17 cellular contexts compared by ENCODE assay signal in the genomic region with DNA sequence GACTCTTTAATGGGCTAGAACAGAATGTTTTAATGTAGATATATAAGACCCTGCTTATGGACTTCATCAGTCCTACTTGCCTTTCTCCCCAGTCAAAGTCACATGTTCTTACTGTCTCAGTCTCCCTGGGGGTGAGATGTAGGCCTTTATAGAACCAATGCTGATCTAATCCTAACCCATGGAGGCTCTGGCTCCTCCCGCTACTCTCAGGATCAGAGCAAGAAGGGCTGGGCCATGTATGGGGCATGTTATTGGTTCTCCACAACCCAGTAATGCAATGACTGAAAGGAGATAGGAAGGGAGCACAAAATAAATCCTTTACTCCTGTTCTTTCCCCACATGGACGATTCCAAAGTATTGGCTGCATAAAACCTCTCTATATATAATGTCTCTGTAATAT.
DNase-seq lines count a peak whose midpoint lies in the region; ATAC-seq, FAIRE-seq and TF ChIP-seq lines count a peak whose summit lies in the region.
"Had no signal": no experiment of that assay in that cellular context is flagged by ENCODE, and none has a peak within 500 bp of the region (broad histone marks: within the 10 kb centered on the region; RNA-seq: fewer than 3 reads in every experiment).

No MANE protein-coding gene starts in this region.

- ATAC-seq in HCT116 (peak; percentile 34; the same call in 1 of the 2 replicates), HG03280 (IDR thresholded peaks at IDR 0.05; ENCODE audit: unreplicated experiment) (no peak)
- ATAC-seq in activated CD4-positive, CD25-positive, alpha-beta regulatory T cell treated with anti-CD3 and anti-CD28 coated beads, Interleukin-2, amount 50 U/mL, for 24 hours, result no peak

- intact Hi-C loops in HCT116 (cut with micrococcal nuclease), result no loop called here

- no peak overlapping the region for H3K4me2 ChIP-seq in HCT116 (ENCODE audit: low read length)

- no peaks in the 10 kb centered on the region for H3K36me3 ChIP-seq in HCT116 (ENCODE audit: control insufficient read depth in 1 of 2, insufficient read depth in 2 of 2, low read length in 2 of 2)
- H3K36me3 ChIP-seq: HAP-1 had no signal

- H3K4me3 ChIP-seq in HCT116 (replicated peaks in 1 of 2; ENCODE audit: low read depth in 1 of 2, low read length in 2 of 2), result no peak overlapping the region
- H3K4me3 ChIP-seq: HAP-1 had no signal

- no peaks in the 10 kb centered on the region for H3K4me1 ChIP-seq in HCT116 (ENCODE audit: control insufficient read depth in 1 of 2, insufficient read depth in 2 of 2, low read length in 2 of 2)
- H3K4me1 ChIP-seq: HAP-1 had no signal

- DNase-seq in H54 (ENCODE audit: insufficient read length, low spot score) (no peak), HCT116 (ENCODE audit: low read depth, low spot score) (no peak), iPS-NIHi7 (ENCODE audit: extremely low spot score) (peak; percentile 18), NCI-H1105 treated with DMSO at 0.1 percent for 48 hours (lab: John Stamatoyannopoulos, UW) (no peak)
- DNase-seq: C1 segment of cervical spinal cord; Calu3; CD4-positive, alpha-beta memory T cell; COR-L47; DMS53; DMS79 treated with DMSO at 0.1 percent for 48 hours; GF-D8 had no signal

- H4K20me1 ChIP-seq in HCT116 (ENCODE audit: insufficient read depth), result no peaks in the 10 kb centered on the region

- TF ChIP-seq CTCF in HCT116 (IDR thresholded peaks at IDR 0.05 in 2 of 3, conservative IDR thresholded peaks at IDR 0.05 in 1 of 3; ENCODE audit: borderline replicate concordance in 1 of 3, insufficient read depth in 1 of 3, low read depth in 2 of 3, low read length in 2 of 3), result no peak

- H3K79me2 ChIP-seq in HCT116 (ENCODE audit: insufficient read depth, low read length), result no peaks in the 10 kb centered on the region

- FAIRE-seq in H54 (lab: Jason Lieb, UNC), result peak; percentile 36
- FAIRE-seq: GM12891, GM18507, H1 had no signal

- BruUV-seq in HCT116 (replicated peaks; lab: Mats Ljungman, UMichigan), result no TSS peak

- POLR2A ChIA-PET in HCT116 (lab: Charles Lee), result no interaction called here

- TF ChIP-seq RAD21 in HCT116 (IDR thresholded peaks at IDR 0.05; ENCODE audit: low read depth), result no peak

- H3K9me3 ChIP-seq in HCT116 (ENCODE audit: control insufficient read depth in 1 of 2, insufficient read depth in 1 of 2, low read depth in 1 of 2, low read length in 2 of 2), result no peaks in the 10 kb centered on the region
- H3K9me3 ChIP-seq: HAP-1 had no signal

- TF ChIP-seq POLR2A in H54 (IDR thresholded peaks at IDR 0.05; ENCODE audit: low read depth, low read length), result no peak
- TF ChIP-seq POLR2A in HCT116 (IDR thresholded peaks at IDR 0.05; ENCODE audit: borderline replicate concordance, extremely low read depth, insufficient read depth, insufficient read length), result no peak

- H2AFZ ChIP-seq in HCT116 (ENCODE audit: low read depth, low read length, poor library complexity, severe bottlenecking), result no peak overlapping the region

- no peak overlapping the region for H3K9ac ChIP-seq in HCT116 (ENCODE audit: low read length)

- H3K9me2 ChIP-seq in HCT116 (ENCODE audit: insufficient read depth), result no peaks in the 10 kb centered on the region

- CTCF ChIA-PET in HCT116 (lab: Charles Lee), result no interaction called here

- RAD21 ChIA-PET in HCT116 (lab: Charles Lee; ENCODE audit: low non-redundant PET in 1 of 2, low total read pairs in 2 of 2, uncharacterized antibody in 2 of 2, unreplicated experiment in 2 of 2), result no interaction called here

- no peak overlapping the region for H3K27ac ChIP-seq in HCT116 (ENCODE audit: low read depth, low read length)

- H3K27me3 ChIP-seq in HCT116 (ENCODE audit: insufficient read depth, low read length), result no peaks in the 10 kb centered on the region

TF ChIP-seq in HCT116, 20 proteins besides CTCF, POLR2A, EP300 and RAD21:
- TF ChIP-seq, protein P1, sequence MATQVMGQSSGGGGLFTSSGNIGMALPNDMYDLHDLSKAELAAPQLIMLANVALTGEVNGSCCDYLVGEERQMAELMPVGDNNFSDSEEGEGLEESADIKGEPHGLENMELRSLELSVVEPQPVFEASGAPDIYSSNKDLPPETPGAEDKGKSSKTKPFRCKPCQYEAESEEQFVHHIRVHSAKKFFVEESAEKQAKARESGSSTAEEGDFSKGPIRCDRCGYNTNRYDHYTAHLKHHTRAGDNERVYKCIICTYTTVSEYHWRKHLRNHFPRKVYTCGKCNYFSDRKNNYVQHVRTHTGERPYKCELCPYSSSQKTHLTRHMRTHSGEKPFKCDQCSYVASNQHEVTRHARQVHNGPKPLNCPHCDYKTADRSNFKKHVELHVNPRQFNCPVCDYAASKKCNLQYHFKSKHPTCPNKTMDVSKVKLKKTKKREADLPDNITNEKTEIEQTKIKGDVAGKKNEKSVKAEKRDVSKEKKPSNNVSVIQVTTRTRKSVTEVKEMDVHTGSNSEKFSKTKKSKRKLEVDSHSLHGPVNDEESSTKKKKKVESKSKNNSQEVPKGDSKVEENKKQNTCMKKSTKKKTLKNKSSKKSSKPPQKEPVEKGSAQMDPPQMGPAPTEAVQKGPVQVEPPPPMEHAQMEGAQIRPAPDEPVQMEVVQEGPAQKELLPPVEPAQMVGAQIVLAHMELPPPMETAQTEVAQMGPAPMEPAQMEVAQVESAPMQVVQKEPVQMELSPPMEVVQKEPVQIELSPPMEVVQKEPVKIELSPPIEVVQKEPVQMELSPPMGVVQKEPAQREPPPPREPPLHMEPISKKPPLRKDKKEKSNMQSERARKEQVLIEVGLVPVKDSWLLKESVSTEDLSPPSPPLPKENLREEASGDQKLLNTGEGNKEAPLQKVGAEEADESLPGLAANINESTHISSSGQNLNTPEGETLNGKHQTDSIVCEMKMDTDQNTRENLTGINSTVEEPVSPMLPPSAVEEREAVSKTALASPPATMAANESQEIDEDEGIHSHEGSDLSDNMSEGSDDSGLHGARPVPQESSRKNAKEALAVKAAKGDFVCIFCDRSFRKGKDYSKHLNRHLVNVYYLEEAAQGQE (IDR thresholded peaks at IDR 0.05; ENCODE audit: low read depth), result no peak
- TF ChIP-seq SIN3A (IDR thresholded peaks at IDR 0.05; ENCODE audit: low read depth), result no peak
- no peak for TF ChIP-seq CBX3 (IDR thresholded peaks at IDR 0.05; ENCODE audit: low read depth)
- no peak for TF ChIP-seq ZFX (IDR thresholded peaks at IDR 0.05)
- TF ChIP-seq FOSL1 (IDR thresholded peaks at IDR 0.05; ENCODE audit: low read depth), result no peak
- TF ChIP-seq, protein P2, sequence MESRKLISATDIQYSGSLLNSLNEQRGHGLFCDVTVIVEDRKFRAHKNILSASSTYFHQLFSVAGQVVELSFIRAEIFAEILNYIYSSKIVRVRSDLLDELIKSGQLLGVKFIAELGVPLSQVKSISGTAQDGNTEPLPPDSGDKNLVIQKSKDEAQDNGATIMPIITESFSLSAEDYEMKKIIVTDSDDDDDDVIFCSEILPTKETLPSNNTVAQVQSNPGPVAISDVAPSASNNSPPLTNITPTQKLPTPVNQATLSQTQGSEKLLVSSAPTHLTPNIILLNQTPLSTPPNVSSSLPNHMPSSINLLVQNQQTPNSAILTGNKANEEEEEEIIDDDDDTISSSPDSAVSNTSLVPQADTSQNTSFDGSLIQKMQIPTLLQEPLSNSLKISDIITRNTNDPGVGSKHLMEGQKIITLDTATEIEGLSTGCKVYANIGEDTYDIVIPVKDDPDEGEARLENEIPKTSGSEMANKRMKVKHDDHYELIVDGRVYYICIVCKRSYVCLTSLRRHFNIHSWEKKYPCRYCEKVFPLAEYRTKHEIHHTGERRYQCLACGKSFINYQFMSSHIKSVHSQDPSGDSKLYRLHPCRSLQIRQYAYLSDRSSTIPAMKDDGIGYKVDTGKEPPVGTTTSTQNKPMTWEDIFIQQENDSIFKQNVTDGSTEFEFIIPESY (IDR thresholded peaks at IDR 0.05; ENCODE audit: extremely low read depth, insufficient replicate concordance, low read length), result no peak
